2 cellular contexts compared by ENCODE assay signal in genomic region chr1:24133819-24134218, GRCh38.
TF ChIP-seq lines count a peak whose summit lies in the region.

No MANE protein-coding gene starts in this region.

TF ChIP-seq in GM23338, 12 proteins besides CTCF, POLR2A, EP300 and RAD21:
- TF ChIP-seq REST (IDR thresholded peaks at IDR 0.05; ENCODE audit: unreplicated experiment), result no peak
- TF ChIP-seq ZNF331 (CRISPR knock-in tag; IDR thresholded peaks at IDR 0.05; ENCODE audit: low read depth), result no peak
- no peak for TF ChIP-seq STAT1 (IDR thresholded peaks at IDR 0.05; ENCODE audit: unreplicated experiment)
- TF ChIP-seq CREB1 (CRISPR knock-in tag; IDR thresholded peaks at IDR 0.05; ENCODE audit: low read depth), result no peak
- TF ChIP-seq ZNF462 (CRISPR knock-in tag; IDR thresholded peaks at IDR 0.05), result no peak
- TF ChIP-seq NANOG (IDR thresholded peaks at IDR 0.05; ENCODE audit: borderline replicate concordance), result no peak
- TF ChIP-seq JUNB (IDR thresholded peaks at IDR 0.05; ENCODE audit: unreplicated experiment), result no peak
- TF ChIP-seq ETS1 (IDR thresholded peaks at IDR 0.05), result no peak
- TF ChIP-seq EZH2phosphoT487 (IDR thresholded peaks at IDR 0.05; ENCODE audit: unreplicated experiment), result no peak
- TF ChIP-seq POLR2AphosphoS5 (IDR thresholded peaks at IDR 0.05; ENCODE audit: low read depth), result no peak
- no peak for TF ChIP-seq ZNF114 (CRISPR knock-in tag; IDR thresholded peaks at IDR 0.05)
- no peak for TF ChIP-seq EZH2 (IDR thresholded peaks at IDR 0.05; ENCODE audit: low read depth, unreplicated experiment)
TF ChIP-seq in GM23338: peak in this region for 0.

TF ChIP-seq in WTC11, 78 proteins besides CTCF, POLR2A, EP300 and RAD21 (continued from another document):
- TF ChIP-seq E2F1 (CRISPR knock-in tag; IDR thresholded peaks at IDR 0.05), result no peak
- no peak for TF ChIP-seq ATF6 (CRISPR knock-in tag; IDR thresholded peaks at IDR 0.05)
- no peak for TF ChIP-seq ZNF423 (CRISPR knock-in tag; IDR thresholded peaks at IDR 0.05)
- no peak for TF ChIP-seq ATF2 (CRISPR knock-in tag; IDR thresholded peaks at IDR 0.05; ENCODE audit: borderline replicate concordance, low read depth)
- TF ChIP-seq CBFB (CRISPR knock-in tag; IDR thresholded peaks at IDR 0.05; ENCODE audit: low read depth), result no peak
- no peak for TF ChIP-seq ZNF121 (CRISPR knock-in tag; IDR thresholded peaks at IDR 0.05)
- TF ChIP-seq JUN (CRISPR knock-in tag; IDR thresholded peaks at IDR 0.05), result no peak
- no peak for TF ChIP-seq FOXK1 (CRISPR knock-in tag; IDR thresholded peaks at IDR 0.05)
- TF ChIP-seq CREM (CRISPR knock-in tag; IDR thresholded peaks at IDR 0.05), result no peak
- TF ChIP-seq MYBL2 (CRISPR knock-in tag; IDR thresholded peaks at IDR 0.05), result no peak
- no peak for TF ChIP-seq USF2 (CRISPR knock-in tag; IDR thresholded peaks at IDR 0.05)
- TF ChIP-seq PRRX2 (CRISPR knock-in tag; IDR thresholded peaks at IDR 0.05), result no peak
- no peak for TF ChIP-seq ZNF425 (CRISPR knock-in tag; conservative IDR thresholded peaks at IDR 0.05)
- TF ChIP-seq NFYB (CRISPR knock-in tag; conservative IDR thresholded peaks at IDR 0.05; ENCODE audit: low read depth), result no peak
- TF ChIP-seq PRDM15 (CRISPR knock-in tag; IDR thresholded peaks at IDR 0.05), result no peak
